In genomic region chr14:103085106-103086091, GRCh38 we compare ENCODE assay signal across 1 cellular context.
A peak's percentile ranks its signal among the peaks of the same experiment; 100 is the strongest.
TF ChIP-seq lines count a peak whose summit lies in the region.

No MANE protein-coding gene starts in this region.

TF ChIP-seq in A549, 52 proteins besides CTCF, POLR2A, EP300 and RAD21 (continued from another document):
- no peak for TF ChIP-seq ZSCAN20 (CRISPR knock-in tag; IDR thresholded peaks at IDR 0.05)
- peak; percentile 38; the same call in 2 of the 3 replicates for TF ChIP-seq SMC3 (IDR thresholded peaks at IDR 0.05)
- TF ChIP-seq HOXB5 (CRISPR knock-in tag; IDR thresholded peaks at IDR 0.05) = no peak
TF ChIP-seq in A549: peak in this region for 2.
